1 cellular context compared by ENCODE assay signal in the genomic region with DNA sequence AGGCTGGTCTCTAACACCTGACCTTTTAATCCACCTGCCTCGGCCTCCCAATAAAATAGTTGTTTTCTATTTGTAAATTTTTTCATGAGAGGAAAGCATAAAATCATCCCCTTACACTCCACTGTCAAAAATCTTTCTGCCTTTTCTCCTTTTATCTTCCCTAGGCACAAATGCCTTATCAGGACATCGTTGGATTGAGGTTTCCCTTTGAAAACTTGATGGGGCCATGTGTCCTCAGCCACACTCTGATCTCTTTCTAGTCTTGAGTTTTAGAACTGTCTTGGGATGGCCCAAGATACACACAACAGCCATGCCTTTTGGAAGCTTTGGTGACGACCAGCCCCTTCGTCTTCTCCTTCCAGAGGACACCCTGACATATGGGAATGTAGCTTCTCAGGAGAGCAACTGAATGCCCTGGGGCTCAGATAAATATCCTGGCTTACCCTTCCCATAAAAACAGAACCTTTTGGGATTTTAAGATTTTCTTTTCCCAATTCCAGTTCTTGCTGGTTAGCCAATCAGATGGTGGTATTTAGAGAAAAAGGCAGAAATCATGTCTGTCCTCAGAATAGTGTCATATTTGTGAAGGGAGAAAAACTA.
TF ChIP-seq lines count a peak whose summit lies in the region.

No MANE protein-coding gene starts in this region.

TF ChIP-seq in K562, 482 proteins besides CTCF, POLR2A, EP300 and RAD21 (continued from another document and continues in another):
- TF ChIP-seq, protein P1, sequence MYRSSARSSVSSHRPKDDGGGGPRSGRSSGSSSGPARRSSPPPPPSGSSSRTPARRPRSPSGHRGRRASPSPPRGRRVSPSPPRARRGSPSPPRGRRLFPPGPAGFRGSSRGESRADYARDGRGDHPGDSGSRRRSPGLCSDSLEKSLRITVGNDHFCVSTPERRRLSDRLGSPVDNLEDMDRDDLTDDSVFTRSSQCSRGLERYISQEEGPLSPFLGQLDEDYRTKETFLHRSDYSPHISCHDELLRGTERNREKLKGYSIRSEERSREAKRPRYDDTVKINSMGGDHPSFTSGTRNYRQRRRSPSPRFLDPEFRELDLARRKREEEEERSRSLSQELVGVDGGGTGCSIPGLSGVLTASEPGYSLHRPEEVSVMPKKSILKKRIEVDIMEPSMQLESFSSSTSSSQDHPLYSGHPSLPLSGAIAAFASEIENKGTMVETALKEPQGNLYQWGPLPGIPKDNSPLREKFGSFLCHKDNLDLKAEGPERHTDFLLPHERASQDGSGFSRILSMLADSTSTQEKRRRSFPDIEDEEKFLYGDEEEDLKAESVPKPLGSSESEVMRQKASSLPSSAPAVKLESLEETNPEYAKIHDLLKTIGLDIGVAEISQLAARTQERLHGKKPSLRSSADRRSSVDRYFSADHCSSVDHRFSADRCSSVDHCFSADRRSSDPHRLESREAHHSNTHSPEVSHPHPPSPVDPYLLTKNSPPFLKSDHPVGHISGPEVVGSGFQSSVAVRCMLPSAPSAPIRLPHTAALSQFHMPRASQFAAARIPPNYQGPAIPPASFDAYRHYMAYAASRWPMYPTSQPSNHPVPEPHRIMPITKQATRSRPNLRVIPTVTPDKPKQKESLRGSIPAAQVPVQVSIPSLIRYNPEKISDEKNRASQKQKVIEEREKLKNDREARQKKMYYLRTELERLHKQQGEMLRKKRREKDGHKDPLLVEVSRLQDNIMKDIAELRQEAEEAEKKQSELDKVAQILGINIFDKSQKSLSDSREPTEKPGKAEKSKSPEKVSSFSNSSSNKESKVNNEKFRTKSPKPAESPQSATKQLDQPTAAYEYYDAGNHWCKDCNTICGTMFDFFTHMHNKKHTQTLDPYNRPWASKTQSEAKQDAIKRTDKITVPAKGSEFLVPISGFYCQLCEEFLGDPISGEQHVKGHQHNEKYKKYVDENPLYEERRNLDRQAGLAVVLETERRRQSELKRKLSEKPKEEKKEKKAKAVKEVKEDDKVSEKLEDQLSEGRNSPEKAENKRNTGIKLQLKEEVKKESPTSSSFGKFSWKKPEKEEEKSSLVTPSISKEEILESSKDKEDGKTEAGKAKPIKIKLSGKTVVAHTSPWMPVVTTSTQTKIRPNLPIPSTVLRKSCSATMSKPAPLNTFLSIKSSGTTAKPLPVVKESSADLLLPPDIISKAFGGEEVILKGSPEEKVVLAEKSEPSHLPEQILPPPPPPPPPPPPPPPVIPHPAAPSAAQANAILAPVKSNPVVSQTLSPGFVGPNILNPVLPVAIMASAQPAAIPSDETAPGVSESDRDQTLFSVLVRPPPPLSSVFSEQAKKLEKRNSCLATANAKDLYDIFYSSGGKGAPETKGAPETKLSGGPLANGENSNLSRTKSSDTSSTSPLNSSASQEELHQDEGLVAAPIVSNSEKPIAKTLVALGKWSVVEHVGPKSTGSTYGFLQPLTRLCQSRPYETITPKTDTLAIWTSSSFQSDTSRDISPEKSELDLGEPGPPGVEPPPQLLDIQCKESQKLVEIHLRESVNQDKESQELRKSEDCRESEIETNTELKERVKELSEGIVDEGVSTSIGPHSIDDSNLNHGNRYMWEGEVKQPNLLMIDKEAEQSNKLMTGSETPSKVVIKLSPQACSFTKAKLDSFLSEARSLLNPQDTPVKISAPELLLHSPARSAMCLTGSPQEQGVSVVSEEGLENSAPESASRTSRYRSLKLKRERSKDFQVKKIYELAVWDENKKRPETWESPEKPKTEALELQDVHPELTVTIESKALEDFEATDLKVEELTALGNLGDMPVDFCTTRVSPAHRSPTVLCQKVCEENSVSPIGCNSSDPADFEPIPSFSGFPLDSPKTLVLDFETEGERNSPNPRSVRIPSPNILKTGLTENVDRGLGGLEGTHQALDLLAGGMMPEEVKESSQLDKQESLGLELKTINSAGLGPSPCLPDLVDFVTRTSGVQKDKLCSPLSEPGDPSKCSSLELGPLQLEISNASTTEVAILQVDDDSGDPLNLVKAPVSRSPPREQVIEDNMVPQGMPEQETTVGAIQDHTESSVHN (IDR thresholded peaks at IDR 0.05; ENCODE audit: borderline replicate concordance in 1 of 2, low read depth in 1 of 2) = no peak
- TF ChIP-seq ASH1L (IDR thresholded peaks at IDR 0.05; ENCODE audit: borderline replicate concordance, low read depth, partially characterized antibody) (no peak), ZNF766 (CRISPR knock-in tag; conservative IDR thresholded peaks at IDR 0.05) (peak; percentile 92), KDM4B (IDR thresholded peaks at IDR 0.05; ENCODE audit: borderline replicate concordance in 2 of 2, low read depth in 1 of 2) (no peak), SP1 (CRISPR knock-in tag; IDR thresholded peaks at IDR 0.05) (no peak), ELK1 (CRISPR knock-in tag; IDR thresholded peaks at IDR 0.05) (no peak), ZZZ3 (IDR thresholded peaks at IDR 0.05) (no peak), NUFIP1 (IDR thresholded peaks at IDR 0.05; ENCODE audit: partially characterized antibody) (no peak), RBM39 (optimal IDR thresholded peaks at IDR 0.05; ENCODE audit: low read depth, low read length) (no peak), NCOR1 (IDR thresholded peaks at IDR 0.05) (peak; percentile 29; the same call in 1 of the 2 replicates), HNRNPK (IDR thresholded peaks at IDR 0.05; ENCODE audit: low read depth, low read length, poor library complexity, severe bottlenecking) (no peak), MEIS2 (IDR thresholded peaks at IDR 0.05; ENCODE audit: partially characterized antibody) (peak; percentile 2), SREBF2 (CRISPR knock-in tag; IDR thresholded peaks at IDR 0.05) (no peak), KLF13 (tag; IDR thresholded peaks at IDR 0.05; ENCODE audit: borderline replicate concordance, low read depth) (no peak), PKNOX1 (IDR thresholded peaks at IDR 0.05) (peak; percentile 31; the same call in 1 of the 2 replicates), SMARCA4 (IDR thresholded peaks at IDR 0.05) (peak; percentile 59; the same call in 1 of the 2 replicates), SAP30 (IDR thresholded peaks at IDR 0.05; ENCODE audit: borderline replicate concordance, insufficient read depth, low read depth, low read length, poor library complexity, severe bottlenecking) (no peak), BRD9 (IDR thresholded peaks at IDR 0.05; ENCODE audit: low read depth, partially characterized antibody) (no peak), ZNF239 (CRISPR knock-in tag; IDR thresholded peaks at IDR 0.05) (peak; percentile 10; the same call in 1 of the 2 replicates), USF1 (CRISPR knock-in tag; IDR thresholded peaks at IDR 0.05) (no peak), LARP7 (IDR thresholded peaks at IDR 0.05) (no peak), TCF7L2 (IDR thresholded peaks at IDR 0.05; ENCODE audit: low read depth, low read length) (no peak), ADNP (tag; IDR thresholded peaks at IDR 0.05) (no peak; the same call in 1 of the 2 replicates), KAT7 (CRISPR knock-in tag; IDR thresholded peaks at IDR 0.05; ENCODE audit: borderline replicate concordance) (no peak), ZNF668 (CRISPR knock-in tag; IDR thresholded peaks at IDR 0.05) (no peak), MYC (IDR thresholded peaks at IDR 0.05; ENCODE audit: low read depth, low read length) (peak; percentile 70; the same call in 1 of the 2 replicates), MYC (CRISPR knock-in tag; IDR thresholded peaks at IDR 0.05; ENCODE audit: borderline replicate concordance, low read depth) (no peak), PHB2 (IDR thresholded peaks at IDR 0.05; ENCODE audit: low read depth) (no peak), RBM14 (IDR thresholded peaks at IDR 0.05; ENCODE audit: borderline replicate concordance, insufficient read depth, low read depth, low read length) (no peak), UBTF (IDR thresholded peaks at IDR 0.05; ENCODE audit: borderline replicate concordance in 1 of 2, low read depth in 2 of 2, low read length in 2 of 2) (no peak), ZBTB7A (IDR thresholded peaks at IDR 0.05; ENCODE audit: borderline replicate concordance, control insufficient read depth, low read depth, low read length) (no peak), ZC3H4 (CRISPR knock-in tag; IDR thresholded peaks at IDR 0.05; ENCODE audit: borderline replicate concordance) (no peak), BRF2 (IDR thresholded peaks at IDR 0.05; ENCODE audit: borderline replicate concordance, insufficient read depth, insufficient read length) (no peak), SPI1 (IDR thresholded peaks at IDR 0.05; ENCODE audit: borderline replicate concordance, low read depth, low read length) (no peak), TAF7 (tag; IDR thresholded peaks at IDR 0.05) (no peak; the same call in 1 of the 2 replicates)
- TF ChIP-seq, protein P2, sequence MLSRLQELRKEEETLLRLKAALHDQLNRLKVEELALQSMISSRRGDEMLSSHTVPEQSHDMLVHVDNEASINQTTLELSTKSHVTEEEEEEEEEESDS (CRISPR knock-in tag; IDR thresholded peaks at IDR 0.05) = no peak
- TF ChIP-seq, protein P3, sequence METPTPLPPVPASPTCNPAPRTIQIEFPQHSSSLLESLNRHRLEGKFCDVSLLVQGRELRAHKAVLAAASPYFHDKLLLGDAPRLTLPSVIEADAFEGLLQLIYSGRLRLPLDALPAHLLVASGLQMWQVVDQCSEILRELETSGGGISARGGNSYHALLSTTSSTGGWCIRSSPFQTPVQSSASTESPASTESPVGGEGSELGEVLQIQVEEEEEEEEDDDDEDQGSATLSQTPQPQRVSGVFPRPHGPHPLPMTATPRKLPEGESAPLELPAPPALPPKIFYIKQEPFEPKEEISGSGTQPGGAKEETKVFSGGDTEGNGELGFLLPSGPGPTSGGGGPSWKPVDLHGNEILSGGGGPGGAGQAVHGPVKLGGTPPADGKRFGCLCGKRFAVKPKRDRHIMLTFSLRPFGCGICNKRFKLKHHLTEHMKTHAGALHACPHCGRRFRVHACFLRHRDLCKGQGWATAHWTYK (CRISPR knock-in tag; IDR thresholded peaks at IDR 0.05) = no peak
- TF ChIP-seq, protein P4, sequence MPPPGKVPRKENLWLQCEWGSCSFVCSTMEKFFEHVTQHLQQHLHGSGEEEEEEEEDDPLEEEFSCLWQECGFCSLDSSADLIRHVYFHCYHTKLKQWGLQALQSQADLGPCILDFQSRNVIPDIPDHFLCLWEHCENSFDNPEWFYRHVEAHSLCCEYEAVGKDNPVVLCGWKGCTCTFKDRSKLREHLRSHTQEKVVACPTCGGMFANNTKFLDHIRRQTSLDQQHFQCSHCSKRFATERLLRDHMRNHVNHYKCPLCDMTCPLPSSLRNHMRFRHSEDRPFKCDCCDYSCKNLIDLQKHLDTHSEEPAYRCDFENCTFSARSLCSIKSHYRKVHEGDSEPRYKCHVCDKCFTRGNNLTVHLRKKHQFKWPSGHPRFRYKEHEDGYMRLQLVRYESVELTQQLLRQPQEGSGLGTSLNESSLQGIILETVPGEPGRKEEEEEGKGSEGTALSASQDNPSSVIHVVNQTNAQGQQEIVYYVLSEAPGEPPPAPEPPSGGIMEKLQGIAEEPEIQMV (tag; conservative IDR thresholded peaks at IDR 0.05; ENCODE audit: low read depth) = no peak
- TF ChIP-seq, protein P5, sequence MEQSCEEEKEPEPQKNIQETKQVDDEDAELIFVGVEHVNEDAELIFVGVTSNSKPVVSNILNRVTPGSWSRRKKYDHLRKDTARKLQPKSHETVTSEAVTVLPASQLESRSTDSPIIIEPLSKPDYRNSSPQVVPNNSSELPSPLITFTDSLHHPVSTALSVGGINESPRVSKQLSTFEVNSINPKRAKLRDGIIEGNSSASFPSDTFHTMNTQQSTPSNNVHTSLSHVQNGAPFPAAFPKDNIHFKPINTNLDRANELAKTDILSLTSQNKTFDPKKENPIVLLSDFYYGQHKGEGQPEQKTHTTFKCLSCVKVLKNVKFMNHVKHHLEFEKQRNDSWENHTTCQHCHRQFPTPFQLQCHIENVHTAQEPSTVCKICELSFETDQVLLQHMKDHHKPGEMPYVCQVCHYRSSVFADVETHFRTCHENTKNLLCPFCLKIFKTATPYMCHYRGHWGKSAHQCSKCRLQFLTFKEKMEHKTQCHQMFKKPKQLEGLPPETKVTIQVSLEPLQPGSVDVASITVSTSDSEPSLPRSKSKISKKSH (CRISPR knock-in tag; IDR thresholded peaks at IDR 0.05) = no peak
